ENCODE assay signal across 8 cellular contexts in genomic region chr16:9091867-9092281, GRCh38. TPM values are rescaled to one million over a fixed set of nuclear protein-coding genes. Genes with fewer than 3 reads are reported as not detected.
DNase-seq lines count a peak whose midpoint lies in the region; ATAC-seq and TF ChIP-seq lines count a peak whose summit lies in the region.

No MANE protein-coding gene starts in this region.

- H3K79me2 ChIP-seq in smooth muscle cell (ENCODE audit: low read depth), result peaks cover 54% of the 10 kb centered on the region

- in situ Hi-C loops in Panc1 (cut with HindIII; ENCODE audit: low pct_unique_long_range_greater_than_20kb, low sequenced_read_pairs), result no loop called here

- H3K27me3 ChIP-seq in Panc1 (ENCODE audit: control insufficient read depth, insufficient read depth, low read length), result no peaks in the 10 kb centered on the region
- H3K27me3 ChIP-seq in smooth muscle cell (ENCODE audit: low read depth), result no peaks in the 10 kb centered on the region

- CTCF ChIA-PET in Panc1 (lab: Charles Lee), result interaction anchor here (0.6 to 0.7 kb wide), 2 partner anchors 32 to 84 kb away, joined by 3 read pairs; no protein-coding TSS in a partner anchor

- H3K4me1 ChIP-seq in Panc1 (ENCODE audit: control insufficient read depth, insufficient read depth, low read length) (peaks cover 29% of the 10 kb centered on the region), smooth muscle cell (ENCODE audit: low read depth) (peaks cover 33% of the 10 kb centered on the region)

- peaks cover 29% of the 10 kb centered on the region for H3K36me3 ChIP-seq in Panc1 (ENCODE audit: control insufficient read depth, insufficient read depth, low read length)
- no peaks in the 10 kb centered on the region for H3K36me3 ChIP-seq in smooth muscle cell (ENCODE audit: low read depth)

- WGBS in smooth muscle cell (ENCODE audit: low lambda C conversion rate), result 4% methylated on average over 18 of the region's 51 CpGs

- H3K4me2 ChIP-seq in smooth muscle cell, result peak overlapping the region; percentile 95

- H2AFZ ChIP-seq in smooth muscle cell (ENCODE audit: low read depth), result no peak overlapping the region

- ATAC-seq in HG02759 (IDR thresholded peaks at IDR 0.05; ENCODE audit: unreplicated experiment) (peak; percentile 21), Panc1 (peak; percentile 44)

- DNase-seq in DMS79 treated with DMSO at 0.1 percent for 48 hours (lab: John Stamatoyannopoulos, UW) (peak; percentile 8), DMS79 (lab: John Stamatoyannopoulos, UW) (no peak), Panc1 (ENCODE audit: low read depth, low spot score) (no peak), anterior cingulate cortex (lab: John Stamatoyannopoulos, UW) (peak in 32 of 58 donors; percentile 18 to 71 (median 46)), smooth muscle cell (lab: John Stamatoyannopoulos, UW; ENCODE audit: unreplicated experiment) (no peak), SIG-M5 treated with dmso at 0.1 percent for 504 hours (lab: John Stamatoyannopoulos, UW; ENCODE audit: unreplicated experiment) (no peak)

- peak overlapping the region; percentile 96 for H3K9ac ChIP-seq in smooth muscle cell (ENCODE audit: low read depth)

- H4K20me1 ChIP-seq in smooth muscle cell (ENCODE audit: low read depth), result peaks cover 46% of the 10 kb centered on the region

- H3K9me3 ChIP-seq in Panc1 (ENCODE audit: control insufficient read depth, insufficient read depth, low read depth, low read length), result no peaks in the 10 kb centered on the region
- H3K9me3 ChIP-seq in iPS-18c (ENCODE audit: control insufficient read depth, insufficient read depth, low read length), result peaks cover 2% of the 10 kb centered on the region
- H3K9me3 ChIP-seq in smooth muscle cell (replicated peaks; ENCODE audit: low read depth), result no peaks in the 10 kb centered on the region

- H3K27ac ChIP-seq in Panc1 (ENCODE audit: low read length) (peak overlapping the region; percentile 63; the same call in 1 of the 2 replicates), smooth muscle cell (ENCODE audit: low read depth) (peak overlapping the region; percentile 90)

- no peak for TF ChIP-seq CTCF in Panc1 (IDR thresholded peaks at IDR 0.05)
- TF ChIP-seq CTCF in smooth muscle cell (IDR thresholded peaks at IDR 0.05; ENCODE audit: borderline replicate concordance, insufficient read depth, poor library complexity, severe bottlenecking), result no peak

- H3F3A ChIP-seq in smooth muscle cell (ENCODE audit: low read depth), result peaks cover 11% of the 10 kb centered on the region

- H3K4me3 ChIP-seq in Panc1 (ENCODE audit: low read depth in 2 of 2, low read length in 2 of 2) (peak overlapping the region; percentile 91 to 93), iPS-18c (ENCODE audit: insufficient read depth, low read depth, low read length) (peak overlapping the region; percentile 90), smooth muscle cell (peak overlapping the region; percentile 98)

- intact Hi-C loops in Panc1 (cut with micrococcal nuclease; ENCODE audit: unreplicated experiment), result loop anchor here (10.0 kb wide), 1 partner anchor 137 kb away; no protein-coding TSS in a partner anchor

- BruUV-seq in Panc1 (replicated peaks; lab: Mats Ljungman, UMichigan), result no TSS peak

- POLR2A ChIA-PET in Panc1 (lab: Charles Lee), result interaction anchor here (1.0 kb wide), 1 partner anchor 46 kb away, joined by 3 read pairs; no protein-coding TSS in a partner anchor

RNA-seq across cellular contexts. Expression of gene HAPSTR1, which starts 0.4 kb away (rescaled TPM):
- total RNA-seq in Panc1 (2021; ENCODE audit: unreplicated experiment) (49.9 TPM), smooth muscle cell (77.5 and 86.7 TPM in 2 replicates)
- 15.7 TPM for polyA plus RNA-seq in Panc1 (2012; ENCODE audit: insufficient read length)
- polyA plus RNA-seq in smooth muscle cell, result 26.7 and 29.1 TPM in 2 replicates

Comparison
In these comparisons a context has a peak if more than half of its experiments do, and no peak if none do; other contexts are left out.
1. DNase-seq: peak in DMS79 treated with DMSO at 0.1 percent for 48 hours (single experiment) and anterior cingulate cortex (32 of 58); none in DMS79 (single experiment), Panc1 (single experiment), smooth muscle cell (single experiment) and SIG-M5 treated with dmso at 0.1 percent for 504 hours (single experiment).
2. Peak in every context shown above with its lines, with median percentiles within 50 percentile points of each other: H3K4me3 ChIP-seq.